ENCODE assay signal across 10 cellular contexts in the genomic region with DNA sequence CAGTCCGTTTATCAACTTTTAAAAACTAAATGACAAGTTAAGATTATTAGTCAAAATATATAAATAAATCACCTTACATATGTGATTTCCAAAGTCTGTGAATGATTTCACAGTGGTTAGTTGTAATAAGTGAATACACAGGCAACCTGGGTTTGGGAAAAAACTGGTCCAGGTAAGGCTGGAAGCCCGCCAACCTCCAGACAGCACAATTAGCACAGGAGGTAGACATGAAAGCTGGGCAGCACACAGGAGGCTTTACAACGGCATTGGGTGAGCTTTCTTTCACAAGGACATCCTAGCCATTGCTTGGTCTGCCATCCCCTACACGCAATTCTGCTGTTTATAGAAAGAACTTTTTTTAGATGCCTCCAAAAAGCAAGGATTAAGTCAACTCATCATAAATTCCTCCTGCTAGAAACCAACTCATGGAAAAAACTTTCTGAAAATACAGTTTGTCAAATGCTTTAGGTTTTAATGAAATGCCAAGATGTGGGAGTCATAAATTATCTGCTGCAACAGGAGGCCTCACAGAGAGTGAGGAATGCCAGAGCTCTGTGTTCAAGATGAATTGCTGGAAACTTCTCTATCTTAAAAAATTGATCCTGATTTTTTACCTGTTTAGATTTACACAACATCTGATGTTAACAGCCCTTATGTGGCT.
DNase-seq lines count a peak whose midpoint lies in the region; ATAC-seq and TF ChIP-seq lines count a peak whose summit lies in the region.
"Had no signal": no experiment of that assay in that cellular context is flagged by ENCODE, and none has a peak within 500 bp of the region (broad histone marks: within the 10 kb centered on the region; RNA-seq: fewer than 3 reads in every experiment).

No MANE protein-coding gene starts in this region.

- CTCF ChIA-PET in RWPE1 (lab: Yijun Ruan, JAX): interaction anchor here (0.6 to 0.7 kb wide), 3 partner anchors 10 to 54 kb away, joined by 3 read pairs; no protein-coding TSS in a partner anchor

- no peaks in the 10 kb centered on the region for H3K9me3 ChIP-seq in thoracic aorta
- H3K9me3 ChIP-seq: right atrium auricular region had no signal

- DNase-seq in NCI-H1092 treated with DMSO at 0.1 percent for 48 hours (lab: John Stamatoyannopoulos, UW) (peak; percentile 26), NCI-H1092 (lab: John Stamatoyannopoulos, UW) (no peak), RWPE1 (ENCODE audit: low spot score) (peak; percentile 30), fibroblast of the aortic adventitia (ENCODE audit: low read depth) (peak; percentile 13), thoracic aorta (ENCODE audit: low spot score) (no peak), NK-92 (lab: John Stamatoyannopoulos, UW; ENCODE audit: unreplicated experiment) (no peak), globus pallidus (ENCODE audit: low spot score) (no peak), GOT3 (lab: John Stamatoyannopoulos, UW) (no peak)
- DNase-seq: 8988T had no signal

- H3K4me3 ChIP-seq in fibroblast of the aortic adventitia (ENCODE audit: low read depth, low read length): no peak overlapping the region
- no peak overlapping the region for H3K4me3 ChIP-seq in thoracic aorta
- H3K4me3 ChIP-seq: right atrium auricular region had no signal

- ATAC-seq in thoracic aorta (ENCODE audit: insufficient number of reproducible peaks, low FRiP score, low read depth): no peak

- H3K27ac ChIP-seq in RWPE1: no peak overlapping the region
- peak overlapping the region; percentile 41 to 61 for H3K27ac ChIP-seq in thoracic aorta
- H3K27ac ChIP-seq: right atrium auricular region had no signal

- H3K27me3 ChIP-seq in thoracic aorta (replicated peaks; ENCODE audit: insufficient read depth): no peaks in the 10 kb centered on the region
- H3K27me3 ChIP-seq: right atrium auricular region had no signal

- POLR2A ChIA-PET in RWPE1 (lab: Yijun Ruan, JAX; ENCODE audit: low non-redundant PET): no interaction called here

- peaks cover 32 to 80% of the 10 kb centered on the region in 2 donors for H3K4me1 ChIP-seq in thoracic aorta (ENCODE audit: control insufficient read depth in 1 of 2, low read depth in 2 of 2)
- H3K4me1 ChIP-seq: right atrium auricular region had no signal

- H3K36me3 ChIP-seq in thoracic aorta: no peaks in the 10 kb centered on the region
- H3K36me3 ChIP-seq: right atrium auricular region had no signal

- no peak for TF ChIP-seq CTCF in RWPE1 (conservative IDR thresholded peaks at IDR 0.05; ENCODE audit: low read depth)
- no peak for TF ChIP-seq CTCF in fibroblast of the aortic adventitia (IDR thresholded peaks at IDR 0.05; ENCODE audit: insufficient read depth, low read length)
- no peak for TF ChIP-seq CTCF in thoracic aorta (IDR thresholded peaks at IDR 0.05)

Comparison
In these comparisons a context has a peak if more than half of its experiments do, and no peak if none do; other contexts are left out.
1. DNase-seq: peak in NCI-H1092 treated with DMSO at 0.1 percent for 48 hours (single experiment), RWPE1 (single experiment) and fibroblast of the aortic adventitia (single experiment); none in NCI-H1092 (single experiment), thoracic aorta (single experiment), NK-92 (single experiment), globus pallidus (single experiment) and GOT3 (single experiment).